ENCODE assay signal across 1 cellular context in genomic region chr7:149818536-149818840, GRCh38.
TF ChIP-seq lines count a peak whose summit lies in the region.

No MANE protein-coding gene starts in this region.

TF ChIP-seq in HepG2, 621 proteins besides CTCF, POLR2A, EP300 and RAD21:
- TF ChIP-seq ZNF354B (CRISPR knock-in tag; IDR thresholded peaks at IDR 0.05) (no peak), ZHX1 (CRISPR knock-in tag; IDR thresholded peaks at IDR 0.05; ENCODE audit: low read depth) (no peak), SMC3 (IDR thresholded peaks at IDR 0.05; ENCODE audit: low read length) (no peak), ZNF768 (CRISPR knock-in tag; IDR thresholded peaks at IDR 0.05) (no peak), ISX (CRISPR knock-in tag; conservative IDR thresholded peaks at IDR 0.05) (no peak), NONO (IDR thresholded peaks at IDR 0.05) (no peak), NONO (CRISPR knock-in tag; conservative IDR thresholded peaks at IDR 0.05) (no peak), ZNF614 (CRISPR knock-in tag; IDR thresholded peaks at IDR 0.05; ENCODE audit: borderline replicate concordance) (no peak), POLR2AphosphoS5 (IDR thresholded peaks at IDR 0.05; ENCODE audit: low read depth, low read length) (no peak)
